10 cellular contexts compared by ENCODE assay signal in the genomic region with DNA sequence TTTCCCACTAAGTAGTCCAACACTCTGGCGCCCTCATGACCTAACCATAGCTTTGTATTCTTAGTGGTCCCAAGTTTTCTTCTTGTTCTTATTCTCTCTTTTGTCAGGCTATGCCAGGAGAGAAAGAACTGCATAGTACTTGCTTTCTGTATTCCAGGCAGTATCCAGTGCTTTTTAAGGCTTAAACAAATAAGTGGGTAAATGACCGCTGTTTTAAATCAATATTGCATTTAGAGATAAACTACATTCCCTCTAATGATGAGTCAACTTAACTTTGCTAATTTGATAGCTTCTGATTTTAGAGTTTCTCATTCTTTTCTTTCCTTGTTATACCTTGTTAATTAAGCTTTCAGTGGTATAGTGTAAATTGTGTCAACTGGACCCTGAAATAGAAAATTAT.
"Had no signal": no experiment of that assay in that cellular context is flagged by ENCODE, and none has a peak within 500 bp of the region (broad histone marks: within the 10 kb centered on the region; RNA-seq: fewer than 3 reads in every experiment).

No MANE protein-coding gene starts in this region.

- H2AFZ ChIP-seq: GM23248 had no signal

- H3K9me3 ChIP-seq: HAP-1 had no signal

- DNase-seq: GM23248, GOT3, H7, HFFc6, IMR-90, KG1 had no signal

- FAIRE-seq: K562 had no signal

- H3K36me3 ChIP-seq: HAP-1 had no signal

- H3K9ac ChIP-seq: GM23248 had no signal

- H3K27ac ChIP-seq: GM23248, HL-60 had no signal

- H3K4me3 ChIP-seq: GM23248, HAP-1, K562 had no signal

- ATAC-seq: HCT116, K562 had no signal
